In the genomic region with DNA sequence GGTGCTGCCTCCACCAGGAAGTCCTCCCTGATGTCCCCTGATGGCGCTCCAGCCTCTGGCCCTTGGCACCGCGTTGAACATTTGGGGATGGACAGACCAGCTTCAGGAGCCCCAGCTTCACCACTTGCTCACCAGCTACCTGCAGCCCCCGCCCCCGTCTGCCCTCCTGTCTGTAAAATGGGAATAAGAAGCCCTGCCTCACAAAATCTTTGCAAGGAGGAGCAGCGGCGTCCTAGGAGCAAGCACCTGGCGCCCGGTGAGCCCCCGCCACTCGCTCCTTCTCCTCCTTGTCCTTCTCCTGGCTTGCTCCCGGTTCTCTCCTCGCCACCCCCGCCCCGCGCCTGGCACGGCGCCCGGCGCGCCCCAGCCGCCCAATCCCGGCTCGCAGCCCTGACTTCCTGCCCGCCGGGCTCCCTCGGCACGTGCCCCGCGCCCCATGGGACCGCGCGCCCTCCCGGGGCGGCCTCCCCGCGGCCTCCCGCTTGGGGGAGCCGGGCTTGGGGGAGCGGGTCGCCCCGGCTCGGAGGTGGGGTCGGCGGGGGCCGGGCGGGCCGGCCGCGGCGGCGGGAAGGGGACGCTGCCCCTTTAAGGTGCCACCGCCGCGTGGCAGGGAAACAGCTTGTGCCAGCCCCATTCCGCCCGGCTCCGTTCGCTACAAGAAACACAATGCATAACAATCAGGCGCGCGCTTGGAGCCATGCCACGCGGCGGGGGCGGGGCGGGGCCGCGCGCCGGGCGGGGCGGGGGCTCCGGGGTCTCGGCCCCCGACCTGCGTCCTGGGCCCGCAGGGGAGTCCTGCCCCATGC, we compare ENCODE assay signal across 1 cellular context.
TF ChIP-seq lines count a peak whose summit lies in the region.

No MANE protein-coding gene starts in this region.

TF ChIP-seq in HCT116, 20 proteins besides CTCF, POLR2A, EP300 and RAD21 (continued from another document):
- TF ChIP-seq, protein P1, sequence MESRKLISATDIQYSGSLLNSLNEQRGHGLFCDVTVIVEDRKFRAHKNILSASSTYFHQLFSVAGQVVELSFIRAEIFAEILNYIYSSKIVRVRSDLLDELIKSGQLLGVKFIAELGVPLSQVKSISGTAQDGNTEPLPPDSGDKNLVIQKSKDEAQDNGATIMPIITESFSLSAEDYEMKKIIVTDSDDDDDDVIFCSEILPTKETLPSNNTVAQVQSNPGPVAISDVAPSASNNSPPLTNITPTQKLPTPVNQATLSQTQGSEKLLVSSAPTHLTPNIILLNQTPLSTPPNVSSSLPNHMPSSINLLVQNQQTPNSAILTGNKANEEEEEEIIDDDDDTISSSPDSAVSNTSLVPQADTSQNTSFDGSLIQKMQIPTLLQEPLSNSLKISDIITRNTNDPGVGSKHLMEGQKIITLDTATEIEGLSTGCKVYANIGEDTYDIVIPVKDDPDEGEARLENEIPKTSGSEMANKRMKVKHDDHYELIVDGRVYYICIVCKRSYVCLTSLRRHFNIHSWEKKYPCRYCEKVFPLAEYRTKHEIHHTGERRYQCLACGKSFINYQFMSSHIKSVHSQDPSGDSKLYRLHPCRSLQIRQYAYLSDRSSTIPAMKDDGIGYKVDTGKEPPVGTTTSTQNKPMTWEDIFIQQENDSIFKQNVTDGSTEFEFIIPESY (IDR thresholded peaks at IDR 0.05; ENCODE audit: extremely low read depth, insufficient replicate concordance, low read length), result no peak
- TF ChIP-seq ELF1 (IDR thresholded peaks at IDR 0.05; ENCODE audit: borderline replicate concordance, low read depth), result no peak
- TF ChIP-seq CBX3 (IDR thresholded peaks at IDR 0.05; ENCODE audit: low read depth), result no peak
- TF ChIP-seq EZH2phosphoT487 (IDR thresholded peaks at IDR 0.05; ENCODE audit: borderline replicate concordance), result no peak
- no peak for TF ChIP-seq EGR1 (IDR thresholded peaks at IDR 0.05; ENCODE audit: low read depth)
- TF ChIP-seq CEBPB (IDR thresholded peaks at IDR 0.05; ENCODE audit: low read depth), result no peak
- no peak for TF ChIP-seq SP1 (IDR thresholded peaks at IDR 0.05; ENCODE audit: low read depth)
- peak; percentile 40; the same call in 1 of the 2 replicates for TF ChIP-seq POLR2AphosphoS5 (IDR thresholded peaks at IDR 0.05; ENCODE audit: low read depth, low read length)
- peak; percentile 23; the same call in 1 of the 2 replicates for TF ChIP-seq ZFX (IDR thresholded peaks at IDR 0.05)
- no peak for TF ChIP-seq YY1 (IDR thresholded peaks at IDR 0.05; ENCODE audit: extremely low read depth, insufficient replicate concordance, low read depth, low read length)
- TF ChIP-seq TCF7L2 (IDR thresholded peaks at IDR 0.05; ENCODE audit: borderline replicate concordance, extremely low read depth, insufficient read depth, insufficient read length), result no peak
- TF ChIP-seq, protein P2, sequence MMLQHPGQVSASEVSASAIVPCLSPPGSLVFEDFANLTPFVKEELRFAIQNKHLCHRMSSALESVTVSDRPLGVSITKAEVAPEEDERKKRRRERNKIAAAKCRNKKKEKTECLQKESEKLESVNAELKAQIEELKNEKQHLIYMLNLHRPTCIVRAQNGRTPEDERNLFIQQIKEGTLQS (IDR thresholded peaks at IDR 0.05), result no peak
- no peak for TF ChIP-seq FOSL1 (IDR thresholded peaks at IDR 0.05; ENCODE audit: low read depth)
